In genomic region chr9:136625101-136626065, GRCh38 we compare ENCODE assay signal across 8 cellular contexts. TPM values are rescaled to one million over a fixed set of nuclear protein-coding genes. Genes with fewer than 3 reads are reported as not detected.
DNase-seq lines count a peak whose midpoint lies in the region; ATAC-seq and TF ChIP-seq lines count a peak whose summit lies in the region.

No MANE protein-coding gene starts in this region.

- POLR2A ChIA-PET in OCI-LY7 (lab: Charles Lee): no interaction called here

- TF ChIP-seq POLR2A in thyroid gland (IDR thresholded peaks at IDR 0.05): no peak

- H3K36me3 ChIP-seq in ascending aorta (no peaks in the 10 kb centered on the region), thyroid gland (no peaks in the 10 kb centered on the region), OCI-LY7 (ENCODE audit: insufficient read depth, low read length) (no peaks in the 10 kb centered on the region)

- BruUV-seq in OCI-LY7 (replicated peaks; lab: Mats Ljungman, UMichigan): no TSS peak

- H3K4me3 Mint-ChIP-seq in HFFc6: no peak overlapping the region

- WGBS in thyroid gland, 2 donors: 22 to 24% methylated on average over 15 to 16 of the region's 19 CpGs

- H3K9me3 ChIP-seq in ascending aorta (no peaks in the 10 kb centered on the region), thyroid gland (no peaks in the 10 kb centered on the region), OCI-LY7 (ENCODE audit: low read length) (no peaks in the 10 kb centered on the region)

- CTCF ChIA-PET in OCI-LY7 (lab: Charles Lee; ENCODE audit: unreplicated experiment): no interaction called here

- no peak overlapping the region for H3K4me2 ChIP-seq in OCI-LY7 (ENCODE audit: low read length)

- H3K9me3 Mint-ChIP-seq in HFFc6: no peaks in the 10 kb centered on the region

- H3K27me3 Mint-ChIP-seq in HFFc6 (ENCODE audit: insufficient read depth): peaks cover 5% of the 10 kb centered on the region; the same call in 1 of the 2 replicates

- ATAC-seq in HG02588 (IDR thresholded peaks at IDR 0.05; ENCODE audit: unreplicated experiment) (no peak), GM19397 (IDR thresholded peaks at IDR 0.05; ENCODE audit: unreplicated experiment) (no peak)

- no peaks in the 10 kb centered on the region for H3K4me1 Mint-ChIP-seq in HFFc6 (ENCODE audit: low read depth)

- no peaks in the 10 kb centered on the region for H3K27me3 ChIP-seq in ascending aorta
- H3K27me3 ChIP-seq in thyroid gland: no peaks in the 10 kb centered on the region

- H3K4me3 ChIP-seq in AG09309 (ENCODE audit: control insufficient read depth, low read depth, low read length) (no peak overlapping the region), ascending aorta (no peak overlapping the region), thyroid gland (replicated peaks in 1 of 3) (no peak overlapping the region), OCI-LY7 (ENCODE audit: low read depth, low read length, poor library complexity, severe bottlenecking) (no peak overlapping the region)

- no peaks in the 10 kb centered on the region for H3K9me2 ChIP-seq in OCI-LY7 (ENCODE audit: insufficient read depth, low read length)

- no peak overlapping the region for H2AFZ ChIP-seq in OCI-LY7 (ENCODE audit: low read length)

- H4K20me1 ChIP-seq in OCI-LY7 (ENCODE audit: insufficient read depth, low read length): no peaks in the 10 kb centered on the region

- H3K4me1 ChIP-seq in ascending aorta: peaks cover 16 to 22% of the 10 kb centered on the region in 2 donors
- H3K4me1 ChIP-seq in thyroid gland: peaks cover 19 to 36% of the 10 kb centered on the region in 2 donors
- no peaks in the 10 kb centered on the region for H3K4me1 ChIP-seq in OCI-LY7 (ENCODE audit: insufficient read depth, low read length, poor library complexity, severe bottlenecking)

- H3K36me3 Mint-ChIP-seq in HFFc6 (ENCODE audit: low read depth): no peaks in the 10 kb centered on the region

- H3K27ac Mint-ChIP-seq in HFFc6: no peak overlapping the region

- H3K27ac ChIP-seq in ascending aorta: peak overlapping the region; percentile 50 to 53
- H3K27ac ChIP-seq in thyroid gland: peak overlapping the region in 1 of 3 donors; percentile 6
- H3K27ac ChIP-seq in OCI-LY7 (ENCODE audit: low read depth, low read length, poor library complexity, severe bottlenecking): no peak overlapping the region

- intact Hi-C loops in ascending aorta (cut with DNase I) (loop anchor here (2.0 kb wide), 1 partner anchor 81 kb away; no protein-coding TSS in a partner anchor), thyroid gland (cut with DNase I) (no loop called here), OCI-LY7 (cut with micrococcal nuclease; ENCODE audit: unreplicated experiment) (no loop called here)

- TF ChIP-seq CTCF in AG09309 (IDR thresholded peaks at IDR 0.05; ENCODE audit: control insufficient read depth, insufficient read depth, low read depth, low read length, missing control alignments): peak; percentile 69
- peak; percentile 57; the same call in 1 of the 2 replicates for TF ChIP-seq CTCF in HFFc6 (IDR thresholded peaks at IDR 0.05)
- TF ChIP-seq CTCF in ascending aorta (IDR thresholded peaks at IDR 0.05): peak; percentile 18 to 65 (median 20)
- peak in 4 of 6 experiments; percentile 29 to 57 (median 50) for TF ChIP-seq CTCF in thyroid gland (IDR thresholded peaks at IDR 0.05)
- TF ChIP-seq CTCF in OCI-LY7 (conservative IDR thresholded peaks at IDR 0.05; ENCODE audit: low read length): no peak

- DNase-seq in AG09309 (ENCODE audit: low read depth) (no peak), HFFc6 (peak; percentile 10), ascending aorta (ENCODE audit: low spot score in 2 of 2) (peak in 1 of 2 donors; percentile 84), iris pigment epithelial cell (ENCODE audit: low read depth) (peak; percentile 36), thyroid gland (peak; percentile 81 to 86), OCI-LY7 (ENCODE audit: low spot score) (no peak)

- no peaks in the 10 kb centered on the region for H3K79me2 ChIP-seq in OCI-LY7 (ENCODE audit: insufficient read depth, low read depth, low read length)

RNA-seq across cellular contexts. Expression of gene EGFL7, which starts 37.3 kb away (rescaled TPM):
- 1 to 10 TPM; 3.5 to 6.3 (median 5.6) TPM for total RNA-seq in HFFc6 (2021; fragmentation: NEBNext Ultra II Directional; extraction: Animal tissue kit (Norgen Biotek cat#: 25700))
- total RNA-seq in ascending aorta: 443 TPM
- 100 to 1,000 TPM in 1 of 4 donors, 10 to 100 TPM in 3; 38.4 to 143 (median 81.6) TPM for total RNA-seq in thyroid gland
- not detected in 2 replicates for total RNA-seq in OCI-LY7 (2014; rRNA removed; shearing (Covaris generic))
- total RNA-seq in OCI-LY7 (2022): not detected in 2 replicates

Comparison
In these comparisons a context has a peak if more than half of its experiments do, and no peak if none do; other contexts are left out.
1. DNase-seq: peak in HFFc6 (single experiment), iris pigment epithelial cell (single experiment) and thyroid gland (2 of 2); none in AG09309 (single experiment) and OCI-LY7 (single experiment).
2. RNA of gene EGFL7, which starts 37.3 kb away (total RNA-seq): 443 TPM in ascending aorta (single experiment) and 38.4 to 143 TPM in thyroid gland; 3.5 to 6.3 TPM in HFFc6 and not detected in OCI-LY7; every median in the first group is over 4 times any median in the second.